ENCODE assay signal across 8 cellular contexts in genomic region chr9:98118640-98119601, GRCh38. TPM values are rescaled to one million over a fixed set of nuclear protein-coding genes. Genes with fewer than 3 reads are reported as not detected.
A peak's percentile ranks its signal among the peaks of the same experiment; 100 is the strongest.
DNase-seq lines count a peak whose midpoint lies in the region; ATAC-seq and TF ChIP-seq lines count a peak whose summit lies in the region.

TRIM14 (minus strand) TSS chr9:98119222; CDS start chr9:98119188, 34 bp downstream.

- H3K9me2 ChIP-seq in SU-DHL-6 (replicated peaks; ENCODE audit: insufficient read depth, low read length) = no peaks in the 10 kb centered on the region

- H3K4me2 ChIP-seq in DND-41 (ENCODE audit: insufficient read depth, low read length) (peak within 1 kb of the TSS; percentile 83), SU-DHL-6 (ENCODE audit: low read depth, low read length, poor library complexity, severe bottlenecking) (peak within 1 kb of the TSS; percentile 66)

- H2AFZ ChIP-seq in DND-41 (ENCODE audit: low read depth, low read length) (peak within 1 kb of the TSS; percentile 97), SU-DHL-6 (ENCODE audit: low read depth, low read length, severe bottlenecking) (peak within 1 kb of the TSS; percentile 84)

- no peaks in the 10 kb centered on the region for H3K9me3 ChIP-seq in DND-41 (ENCODE audit: insufficient read depth, low read length, severe bottlenecking)
- no peaks in the 10 kb centered on the region for H3K9me3 ChIP-seq in SU-DHL-6 (ENCODE audit: insufficient read depth, low read length)

- TF ChIP-seq CTCF in DND-41 (IDR thresholded peaks at IDR 0.05; ENCODE audit: borderline replicate concordance, extremely low read depth, low read length, poor library complexity, severe bottlenecking) (peak; percentile 35), SU-DHL-6 (IDR thresholded peaks at IDR 0.05; ENCODE audit: insufficient read depth, low read length, poor library complexity, severe bottlenecking) (no peak)

- H4K20me1 ChIP-seq in DND-41 (ENCODE audit: insufficient read depth, low read length) = no peaks in the 10 kb centered on the region
- H4K20me1 ChIP-seq in SU-DHL-6 (ENCODE audit: low read depth, low read length) = no peaks in the 10 kb centered on the region

- H3K9ac ChIP-seq in DND-41 (ENCODE audit: low read depth, low read length) (peak within 1 kb of the TSS; percentile 76), SU-DHL-6 (ENCODE audit: low read length) (peak within 1 kb of the TSS; percentile 61)

- peak within 1 kb of the TSS; percentile 96 for H3K27ac Mint-ChIP-seq in activated naive CD8-positive, alpha-beta T cell treated with anti-CD3 and anti-CD28 coated beads, Interleukin-2, amount 50 U/mL, for 24 hours

- peak; percentile 74 for ATAC-seq in DND-41 (ENCODE audit: insufficient read depth, low read depth)
- peak; percentile 70 for ATAC-seq in GM21381 (IDR thresholded peaks at IDR 0.05; ENCODE audit: unreplicated experiment)
- peak; percentile 55 for ATAC-seq in activated naive CD8-positive, alpha-beta T cell treated with anti-CD3 and anti-CD28 coated beads, Interleukin-2, amount 50 U/mL, for 24 hours
- ATAC-seq in left ventricle myocardium superior = peak; percentile 85
- ATAC-seq in HG03565 (IDR thresholded peaks at IDR 0.05; ENCODE audit: unreplicated experiment) = no peak

- no peaks in the 10 kb centered on the region for H3K9me3 Mint-ChIP-seq in activated naive CD8-positive, alpha-beta T cell treated with anti-CD3 and anti-CD28 coated beads, Interleukin-2, amount 50 U/mL, for 24 hours

- H3K79me2 ChIP-seq in DND-41 (ENCODE audit: insufficient read depth, low read length) (peaks cover 52% of the 10 kb centered on the region), SU-DHL-6 (ENCODE audit: insufficient read depth, low read length) (no peaks in the 10 kb centered on the region)

- H3K4me3 ChIP-seq in DND-41 (ENCODE audit: low read depth in 1 of 2, low read length in 2 of 2) (peak within 1 kb of the TSS; percentile 38 to 64), SU-DHL-6 (ENCODE audit: insufficient read depth, low read length, poor library complexity, severe bottlenecking) (peak within 1 kb of the TSS; percentile 55)

- H3K27ac ChIP-seq in DND-41 (ENCODE audit: low read length) (peak within 1 kb of the TSS; percentile 93), SU-DHL-6 (ENCODE audit: low read depth, low read length) (peak within 1 kb of the TSS; percentile 53)

- no peaks in the 10 kb centered on the region for H3K27me3 Mint-ChIP-seq in activated naive CD8-positive, alpha-beta T cell treated with anti-CD3 and anti-CD28 coated beads, Interleukin-2, amount 50 U/mL, for 24 hours

- peaks cover 21% of the 10 kb centered on the region for H3K36me3 ChIP-seq in DND-41 (ENCODE audit: insufficient read depth, low read length)
- no peaks in the 10 kb centered on the region for H3K36me3 ChIP-seq in SU-DHL-6 (ENCODE audit: low read length)

- H3K27me3 ChIP-seq in DND-41 (ENCODE audit: insufficient read depth, low read length, poor library complexity) (no peaks in the 10 kb centered on the region), SU-DHL-6 (ENCODE audit: low read length) (no peaks in the 10 kb centered on the region)

- DNase-seq in DND-41 = peak; percentile 70
- DNase-seq in HuH-7.5 (ENCODE audit: low spot score) = peak; percentile 83
- DNase-seq in activated naive CD8-positive, alpha-beta T cell treated with anti-CD3 and anti-CD28 coated beads, Interleukin-2, amount 50 U/mL, for 24 hours = peak; percentile 71
- DNase-seq in left ventricle myocardium superior = peak; percentile 76
- DNase-seq in retina = peak; percentile 87

- intact Hi-C loops in left ventricle myocardium superior (cut with micrococcal nuclease) = no loop called here

- no peaks in the 10 kb centered on the region for H3F3A ChIP-seq in SU-DHL-6 (ENCODE audit: insufficient read depth)

- H3K4me1 ChIP-seq in DND-41 (ENCODE audit: insufficient read depth, low read length) = peaks cover 50% of the 10 kb centered on the region

- peaks cover 37% of the 10 kb centered on the region for H3K4me1 Mint-ChIP-seq in activated naive CD8-positive, alpha-beta T cell treated with anti-CD3 and anti-CD28 coated beads, Interleukin-2, amount 50 U/mL, for 24 hours

- H3K36me3 Mint-ChIP-seq in activated naive CD8-positive, alpha-beta T cell treated with anti-CD3 and anti-CD28 coated beads, Interleukin-2, amount 50 U/mL, for 24 hours (ENCODE audit: low read depth) = peaks cover 14% of the 10 kb centered on the region

- H3K4me3 Mint-ChIP-seq in activated naive CD8-positive, alpha-beta T cell treated with anti-CD3 and anti-CD28 coated beads, Interleukin-2, amount 50 U/mL, for 24 hours = peak within 1 kb of the TSS; percentile 89

RNA-seq across cellular contexts. Expression of gene TRIM14, which starts in this region (rescaled TPM):
- total RNA-seq in left ventricle myocardium superior = 4.0 TPM
